ENCODE assay signal across 9 cellular contexts in genomic region chr1:19651141-19651737, GRCh38. TPM values are rescaled to one million over a fixed set of nuclear protein-coding genes. Genes with fewer than 3 reads are reported as not detected.
DNase-seq lines count a peak whose midpoint lies in the region; ATAC-seq and TF ChIP-seq lines count a peak whose summit lies in the region.
"Had no signal": no experiment of that assay in that cellular context is flagged by ENCODE, and none has a peak within 500 bp of the region (broad histone marks: within the 10 kb centered on the region; RNA-seq: fewer than 3 reads in every experiment).

No MANE protein-coding gene starts in this region.

- H3K18ac ChIP-seq in mesendoderm (ENCODE audit: low read length) = no peak overlapping the region

- H2BK5ac ChIP-seq in mesendoderm (ENCODE audit: low read length) = no peak overlapping the region

- no peak overlapping the region for H3K4ac ChIP-seq in mesendoderm (ENCODE audit: low read depth, low read length)

- ATAC-seq in DND-41 (ENCODE audit: insufficient read depth, low read depth) = peak; percentile 49; the same call in 2 of the 3 replicates
- peak; percentile 65 for ATAC-seq in activated B cell treated with CpG ODN at 0.5 μM for 24 hours (ENCODE audit: low read depth)
- no peak for ATAC-seq in thoracic aorta (ENCODE audit: insufficient number of reproducible peaks, low FRiP score, low read depth)
- ATAC-seq in GM21723 (IDR thresholded peaks at IDR 0.05; ENCODE audit: unreplicated experiment) = no peak
- no peak for ATAC-seq in HG02981 (IDR thresholded peaks at IDR 0.05; ENCODE audit: unreplicated experiment)

- H3K4me3 ChIP-seq in DND-41 (ENCODE audit: low read depth in 1 of 2, low read length in 2 of 2) (no peak overlapping the region), mesendoderm (ENCODE audit: low read length) (no peak overlapping the region), thoracic aorta (peak overlapping the region; percentile 35)
- no peak overlapping the region for H3K4me3 ChIP-seq in Jurkat, Clone E6-1 (ENCODE audit: low read length)

- H3K36me3 ChIP-seq in DND-41 (ENCODE audit: insufficient read depth, low read length) (no peaks in the 10 kb centered on the region), mesendoderm (ENCODE audit: control insufficient read depth, insufficient read depth, low read length) (no peaks in the 10 kb centered on the region), thoracic aorta (peaks cover 8% of the 10 kb centered on the region)

- H3K4me2 ChIP-seq in DND-41 (ENCODE audit: insufficient read depth, low read length) = no peak overlapping the region
- H3K4me2 ChIP-seq in mesendoderm (ENCODE audit: low read length) = no peak overlapping the region

- CTCF ChIA-PET in activated B cell treated with CpG ODN at 0.5 μM for 24 hours (lab: Charles Lee) = interaction anchor here (1.3 to 1.8 kb wide), 3 partner anchors 260 to 472 kb away, joined by 5 to 8 read pairs (median 6); no protein-coding TSS in a partner anchor

- H3K9me3 ChIP-seq in DND-41 (ENCODE audit: insufficient read depth, low read length, severe bottlenecking) (no peaks in the 10 kb centered on the region), thoracic aorta (no peaks in the 10 kb centered on the region)

- H3K9me3 Mint-ChIP-seq in activated B cell treated with CpG ODN at 0.5 μM for 24 hours = no peaks in the 10 kb centered on the region
- H3K9me3 Mint-ChIP-seq: T-helper 1 cell treated with Interleukin-12 subunit alpha and Interleukin-12 subunit beta and Interleukin-4 antibody, amounts not matched to agents 30 μg/mL and 1 μg/mL, for 36 hours had no signal

- no peak overlapping the region for H4K5ac ChIP-seq in mesendoderm (ENCODE audit: low read length)

- no peak overlapping the region for H2AFZ ChIP-seq in DND-41 (ENCODE audit: low read depth, low read length)

- H2AK5ac ChIP-seq in mesendoderm (ENCODE audit: low read length) = no peak overlapping the region

- H3K56ac ChIP-seq in mesendoderm (ENCODE audit: low read length) = no peak overlapping the region

- peak; percentile 68 for TF ChIP-seq CTCF in DND-41 (IDR thresholded peaks at IDR 0.05; ENCODE audit: borderline replicate concordance, extremely low read depth, low read length, poor library complexity, severe bottlenecking)
- TF ChIP-seq CTCF in activated B cell treated with CpG ODN at 0.5 μM for 24 hours (IDR thresholded peaks at IDR 0.05) = no peak
- peak; percentile 64 for TF ChIP-seq CTCF in thoracic aorta (IDR thresholded peaks at IDR 0.05)

- H3K36me3 Mint-ChIP-seq in activated B cell treated with CpG ODN at 0.5 μM for 24 hours (ENCODE audit: low read depth) = no peaks in the 10 kb centered on the region

- H2BK15ac ChIP-seq in mesendoderm (replicated peaks; ENCODE audit: low read depth) = no peak overlapping the region

- H3K9ac ChIP-seq in DND-41 (ENCODE audit: low read depth, low read length) (no peak overlapping the region), mesendoderm (ENCODE audit: low read length) (no peak overlapping the region)

- intact Hi-C loops in activated B cell treated with CpG ODN at 0.5 μM for 24 hours (cut with micrococcal nuclease) = loop anchor here (1.0 to 5.0 kb wide), 2 partner anchors 307 to 409 kb away; no protein-coding TSS in a partner anchor

- WGBS in mesendoderm (ENCODE audit: extremely low coverage, insufficient coverage, low lambda C conversion rate) = no CpG with 5 or more reads among the region's 11 CpGs

- H3K79me2 ChIP-seq in DND-41 (ENCODE audit: insufficient read depth, low read length) (no peaks in the 10 kb centered on the region), mesendoderm (ENCODE audit: control insufficient read depth, insufficient read depth, low read length) (no peaks in the 10 kb centered on the region)

- H2BK120ac ChIP-seq in mesendoderm (ENCODE audit: low read depth, low read length) = no peak overlapping the region

- H3K27me3 ChIP-seq in DND-41 (ENCODE audit: insufficient read depth, low read length, poor library complexity) (no peaks in the 10 kb centered on the region), mesendoderm (ENCODE audit: insufficient read depth, low read length, poor library complexity) (no peaks in the 10 kb centered on the region), thoracic aorta (replicated peaks; ENCODE audit: insufficient read depth) (no peaks in the 10 kb centered on the region)

- DNase-seq in DND-41 = peak; percentile 34
- peak; percentile 26 for DNase-seq in Jurkat, Clone E6-1 (ENCODE audit: low read depth, low spot score)
- DNase-seq in activated B cell treated with CpG ODN at 0.5 μM for 24 hours = no peak
- peak; percentile 14 for DNase-seq in effector CD8-positive, alpha-beta T cell (lab: John Stamatoyannopoulos, UW)
- DNase-seq in mesendoderm = peak; percentile 52
- DNase-seq in thoracic aorta (ENCODE audit: low spot score) = no peak

- H3K4me3 Mint-ChIP-seq in activated B cell treated with CpG ODN at 0.5 μM for 24 hours = no peak overlapping the region
- H3K4me3 Mint-ChIP-seq: T-helper 1 cell treated with Interleukin-12 subunit alpha and Interleukin-12 subunit beta and Interleukin-4 antibody, amounts not matched to agents 30 μg/mL and 1 μg/mL, for 36 hours had no signal

- H3K27ac ChIP-seq in DND-41 (ENCODE audit: low read length) (no peak overlapping the region), mesendoderm (ENCODE audit: low read depth, low read length) (no peak overlapping the region), thoracic aorta (peak overlapping the region; percentile 50 to 53)

- POLR2A ChIA-PET in activated B cell treated with CpG ODN at 0.5 μM for 24 hours (lab: Charles Lee) = no interaction called here

- H3K4me1 Mint-ChIP-seq in activated B cell treated with CpG ODN at 0.5 μM for 24 hours = peaks cover 4% of the 10 kb centered on the region

- no peak overlapping the region for H4K8ac ChIP-seq in mesendoderm (ENCODE audit: low read depth, low read length)

- H3K4me1 ChIP-seq in DND-41 (ENCODE audit: insufficient read depth, low read length) (peaks cover 7% of the 10 kb centered on the region), mesendoderm (ENCODE audit: control insufficient read depth, low read depth, low read length) (no peaks in the 10 kb centered on the region), thoracic aorta (ENCODE audit: control insufficient read depth in 1 of 2, low read depth in 2 of 2) (peaks cover 19 to 60% of the 10 kb centered on the region in 2 donors)

- no peak overlapping the region for H3K27ac Mint-ChIP-seq in activated B cell treated with CpG ODN at 0.5 μM for 24 hours
- H3K27ac Mint-ChIP-seq: T-helper 1 cell treated with Interleukin-12 subunit alpha and Interleukin-12 subunit beta and Interleukin-4 antibody, amounts not matched to agents 30 μg/mL and 1 μg/mL, for 36 hours had no signal

- H3K23ac ChIP-seq in mesendoderm (ENCODE audit: low read length) = no peak overlapping the region

- no peaks in the 10 kb centered on the region for H4K20me1 ChIP-seq in DND-41 (ENCODE audit: insufficient read depth, low read length)

- H3K27me3 Mint-ChIP-seq in activated B cell treated with CpG ODN at 0.5 μM for 24 hours = peaks cover 28% of the 10 kb centered on the region

- no peaks in the 10 kb centered on the region for H3K79me1 ChIP-seq in mesendoderm (ENCODE audit: low read length)

RNA-seq across cellular contexts. Expression of gene NBL1, which starts 7.1 kb away (rescaled TPM):
- polyA plus RNA-seq in Jurkat, Clone E6-1 (2012; ENCODE audit: insufficient read depth, insufficient read length) = 25.4 TPM
- 0.54 and 0.64 TPM in 2 replicates for total RNA-seq in activated B cell treated with CpG ODN at 0.5 μM for 24 hours
- polyA plus RNA-seq in mesendoderm (2013, experiment 1 of 2) = 4.2 TPM
- polyA plus RNA-seq in mesendoderm (2013, experiment 2 of 2) = 4.6 TPM
- 10 to 100 TPM; 77.0 to 82.0 TPM for total RNA-seq in thoracic aorta

RNA-seq across cellular contexts. Expression of gene HTR6, which starts 13.4 kb away (rescaled TPM):
- polyA plus RNA-seq in Jurkat, Clone E6-1 (2012; ENCODE audit: insufficient read depth, insufficient read length) = 0.73 TPM
- not detected in 2 replicates for total RNA-seq in activated B cell treated with CpG ODN at 0.5 μM for 24 hours
- 0.04 TPM for polyA plus RNA-seq in mesendoderm (2013, experiment 1 of 2)
- 0.03 TPM for polyA plus RNA-seq in mesendoderm (2013, experiment 2 of 2)
- total RNA-seq in thoracic aorta = under 1 TPM in 1 of 2 donors, not detected in 1; 0.41 TPM

Comparison
In these comparisons a context has a peak if more than half of its experiments do, and no peak if none do; other contexts are left out.
1. ATAC-seq: peak in DND-41 (single experiment) and activated B cell treated with CpG ODN at 0.5 μM for 24 hours (single experiment); none in thoracic aorta (single experiment), GM21723 (single experiment) and HG02981 (single experiment).
2. DNase-seq: peak in DND-41 (single experiment), Jurkat, Clone E6-1 (single experiment), effector CD8-positive, alpha-beta T cell (single experiment) and mesendoderm (single experiment); none in activated B cell treated with CpG ODN at 0.5 μM for 24 hours (single experiment) and thoracic aorta (single experiment).
3. H3K27ac ChIP-seq: peak in thoracic aorta (2 of 2); none in DND-41 (single experiment) and mesendoderm (single experiment).
4. RNA of gene NBL1, which starts 7.1 kb away (total RNA-seq): 77.0 to 82.0 TPM in thoracic aorta; 0.54 to 0.64 TPM in activated B cell treated with CpG ODN at 0.5 μM for 24 hours; every median in the first group is over 10 times any median in the second.